ENCODE assay signal across 25 cellular contexts in genomic region chr18:74549591-74550104, GRCh38. TPM values are rescaled to one million over a fixed set of nuclear protein-coding genes. Genes with fewer than 3 reads are reported as not detected.
"Had no signal": no experiment of that assay in that cellular context is flagged by ENCODE, and none has a peak within 500 bp of the region (broad histone marks: within the 10 kb centered on the region; RNA-seq: fewer than 3 reads in every experiment).

No MANE protein-coding gene starts in this region.

- H3K4me1 ChIP-seq: psoas muscle had no signal

- FAIRE-seq: kidney, urothelium cell line had no signal

- DNase-seq: effector memory CD4-positive, alpha-beta T cell; erythroblast; foreskin melanocyte; kidney; left cardiac atrium; left ventricle myocardium superior; naive thymus-derived CD4-positive, alpha-beta T cell; psoas muscle; retina; spleen; stimulated activated CD4-positive, alpha-beta T cell treated with anti-CD3 and anti-CD28 coated beads, Interleukin-15, amount 100 ng/mL, for 24 hours; stimulated activated CD4-positive, alpha-beta T cell treated with anti-CD3 and anti-CD28 coated beads, Interleukin-1b, Interleukin-23, amount 100 ng/mL, for 48 hours; stimulated activated CD4-positive, alpha-beta T cell treated with anti-CD3 and anti-CD28 coated beads, Interleukin-4, amount 100 ng/mL, for 24 hours; stimulated activated naive CD8-positive, alpha-beta T cell treated with anti-CD3 and anti-CD28 coated beads, Interleukin-15, amount 100 ng/mL, for 72 hours; trophoblast cell had no signal

- H2AFZ ChIP-seq: hepatocyte had no signal

- H3K4me2 ChIP-seq: hepatocyte had no signal

- ATAC-seq: left cardiac atrium; left ventricle myocardium superior; naive thymus-derived CD4-positive, alpha-beta T cell; psoas muscle; sciatic nerve; stimulated activated memory B cell treated with anti-CD40 and anti-IgM and Interleukin-4, amounts not matched to agents 10 μg/mL and 1 μg/mL and 100 μg/mL, for 72 hours; stimulated activated naive CD8-positive, alpha-beta T cell treated with anti-CD3 and anti-CD28 coated beads, Interleukin-15, amount 100 ng/mL, for 72 hours had no signal

- H3K36me3 Mint-ChIP-seq: stimulated activated memory B cell treated with anti-CD40 and anti-IgM and Interleukin-4, amounts not matched to agents 10 μg/mL and 1 μg/mL and 100 μg/mL, for 72 hours had no signal

- H3K4me3 Mint-ChIP-seq: naive thymus-derived CD4-positive, alpha-beta T cell; stimulated activated memory B cell treated with anti-CD40 and anti-IgM and Interleukin-4, amounts not matched to agents 10 μg/mL and 1 μg/mL and 100 μg/mL, for 72 hours; stimulated activated naive CD8-positive, alpha-beta T cell treated with anti-CD3 and anti-CD28 coated beads, Interleukin-15, amount 100 ng/mL, for 72 hours had no signal

- H3K79me2 ChIP-seq: hepatocyte had no signal

- H3K27ac Mint-ChIP-seq: naive thymus-derived CD4-positive, alpha-beta T cell; stimulated activated memory B cell treated with anti-CD40 and anti-IgM and Interleukin-4, amounts not matched to agents 10 μg/mL and 1 μg/mL and 100 μg/mL, for 72 hours; stimulated activated naive CD8-positive, alpha-beta T cell treated with anti-CD3 and anti-CD28 coated beads, Interleukin-15, amount 100 ng/mL, for 72 hours had no signal

- H3K4me3 ChIP-seq: hepatocyte, lung, psoas muscle, spleen had no signal

- H3K27me3 ChIP-seq: hepatocyte, spleen had no signal

- H3K36me3 ChIP-seq: neutrophil, spleen had no signal

- H3K27ac ChIP-seq: hepatocyte, neutrophil, psoas muscle, spleen had no signal

- H3K9me3 ChIP-seq: neutrophil had no signal

RNA-seq across cellular contexts. Expression of gene CNDP1, which starts 15.3 kb away (rescaled TPM):
- total RNA-seq: hepatocyte, left cardiac atrium, left ventricle myocardium superior, lung, mesenteric fat pad, mononuclear cell, osteoblast, psoas muscle, skeletal muscle tissue had no signal
